ENCODE assay signal across 2 cellular contexts in genomic region chr3:29694331-29694730, GRCh38.
TF ChIP-seq lines count a peak whose summit lies in the region.

No MANE protein-coding gene starts in this region.

TF ChIP-seq in liver, 16 proteins besides CTCF, POLR2A, EP300 and RAD21 (continued from another document):
- TF ChIP-seq TAF1 (conservative IDR thresholded peaks at IDR 0.05): no peak
- TF ChIP-seq, protein P1, sequence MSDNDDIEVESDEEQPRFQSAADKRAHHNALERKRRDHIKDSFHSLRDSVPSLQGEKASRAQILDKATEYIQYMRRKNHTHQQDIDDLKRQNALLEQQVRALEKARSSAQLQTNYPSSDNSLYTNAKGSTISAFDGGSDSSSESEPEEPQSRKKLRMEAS (IDR thresholded peaks at IDR 0.05): no peak
- no peak for TF ChIP-seq EGR1 (IDR thresholded peaks at IDR 0.05; ENCODE audit: low read depth in 2 of 2)
- TF ChIP-seq, protein P2, sequence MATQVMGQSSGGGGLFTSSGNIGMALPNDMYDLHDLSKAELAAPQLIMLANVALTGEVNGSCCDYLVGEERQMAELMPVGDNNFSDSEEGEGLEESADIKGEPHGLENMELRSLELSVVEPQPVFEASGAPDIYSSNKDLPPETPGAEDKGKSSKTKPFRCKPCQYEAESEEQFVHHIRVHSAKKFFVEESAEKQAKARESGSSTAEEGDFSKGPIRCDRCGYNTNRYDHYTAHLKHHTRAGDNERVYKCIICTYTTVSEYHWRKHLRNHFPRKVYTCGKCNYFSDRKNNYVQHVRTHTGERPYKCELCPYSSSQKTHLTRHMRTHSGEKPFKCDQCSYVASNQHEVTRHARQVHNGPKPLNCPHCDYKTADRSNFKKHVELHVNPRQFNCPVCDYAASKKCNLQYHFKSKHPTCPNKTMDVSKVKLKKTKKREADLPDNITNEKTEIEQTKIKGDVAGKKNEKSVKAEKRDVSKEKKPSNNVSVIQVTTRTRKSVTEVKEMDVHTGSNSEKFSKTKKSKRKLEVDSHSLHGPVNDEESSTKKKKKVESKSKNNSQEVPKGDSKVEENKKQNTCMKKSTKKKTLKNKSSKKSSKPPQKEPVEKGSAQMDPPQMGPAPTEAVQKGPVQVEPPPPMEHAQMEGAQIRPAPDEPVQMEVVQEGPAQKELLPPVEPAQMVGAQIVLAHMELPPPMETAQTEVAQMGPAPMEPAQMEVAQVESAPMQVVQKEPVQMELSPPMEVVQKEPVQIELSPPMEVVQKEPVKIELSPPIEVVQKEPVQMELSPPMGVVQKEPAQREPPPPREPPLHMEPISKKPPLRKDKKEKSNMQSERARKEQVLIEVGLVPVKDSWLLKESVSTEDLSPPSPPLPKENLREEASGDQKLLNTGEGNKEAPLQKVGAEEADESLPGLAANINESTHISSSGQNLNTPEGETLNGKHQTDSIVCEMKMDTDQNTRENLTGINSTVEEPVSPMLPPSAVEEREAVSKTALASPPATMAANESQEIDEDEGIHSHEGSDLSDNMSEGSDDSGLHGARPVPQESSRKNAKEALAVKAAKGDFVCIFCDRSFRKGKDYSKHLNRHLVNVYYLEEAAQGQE (IDR thresholded peaks at IDR 0.05): no peak

TF ChIP-seq in HepG2, 621 proteins besides CTCF, POLR2A, EP300 and RAD21 (continued from another document):
- TF ChIP-seq DZIP1 (CRISPR knock-in tag; IDR thresholded peaks at IDR 0.05) (no peak), SMAD1 (CRISPR knock-in tag; IDR thresholded peaks at IDR 0.05; ENCODE audit: borderline replicate concordance, low read depth) (no peak), MNT (IDR thresholded peaks at IDR 0.05) (no peak), MAFG (CRISPR knock-in tag; IDR thresholded peaks at IDR 0.05) (no peak), ZNF3 (CRISPR knock-in tag; IDR thresholded peaks at IDR 0.05) (no peak), SALL2 (CRISPR knock-in tag; IDR thresholded peaks at IDR 0.05) (no peak), RAD51 (IDR thresholded peaks at IDR 0.05; ENCODE audit: borderline replicate concordance) (no peak), RARG (CRISPR knock-in tag; IDR thresholded peaks at IDR 0.05; ENCODE audit: low read depth) (no peak), ZFP90 (CRISPR knock-in tag; IDR thresholded peaks at IDR 0.05; ENCODE audit: borderline replicate concordance) (no peak), NFIB (CRISPR knock-in tag; IDR thresholded peaks at IDR 0.05; ENCODE audit: borderline replicate concordance) (no peak)
